In genomic region chr10:77560471-77560870, GRCh38 we compare ENCODE assay signal across 15 cellular contexts.
"Had no signal": no experiment of that assay in that cellular context is flagged by ENCODE, and none has a peak within 500 bp of the region (broad histone marks: within the 10 kb centered on the region; RNA-seq: fewer than 3 reads in every experiment).

No MANE protein-coding gene starts in this region.

- H3K27ac ChIP-seq: hepatocyte, ovary, right atrium auricular region, vagina had no signal

- H3K4me1 ChIP-seq: right atrium auricular region had no signal

- H3K27me3 ChIP-seq: hepatocyte, ovary, right atrium auricular region, vagina had no signal

- H3K36me3 ChIP-seq: ovary, right atrium auricular region, vagina had no signal

- DNase-seq: effector CD4-positive, alpha-beta T cell; endodermal cell; erythroblast; foreskin melanocyte; head of caudate nucleus; left colon; natural killer cell; ovary; stimulated activated CD4-positive, alpha-beta T cell treated with anti-CD3 and anti-CD28 coated beads, Interleukin-2, amount 100 ng/mL, for 48 hours; stimulated activated naive CD4-positive, alpha-beta T cell treated with Interleukin-2 at 50 U/mL for 16 hours had no signal

- ATAC-seq: left colon, natural killer cell had no signal

- H3K9me3 ChIP-seq: ovary, right atrium auricular region, vagina had no signal

- H3K4me3 ChIP-seq: coronary artery, hepatocyte, ovary, right atrium auricular region, smooth muscle cell, vagina had no signal
